In the genomic region with DNA sequence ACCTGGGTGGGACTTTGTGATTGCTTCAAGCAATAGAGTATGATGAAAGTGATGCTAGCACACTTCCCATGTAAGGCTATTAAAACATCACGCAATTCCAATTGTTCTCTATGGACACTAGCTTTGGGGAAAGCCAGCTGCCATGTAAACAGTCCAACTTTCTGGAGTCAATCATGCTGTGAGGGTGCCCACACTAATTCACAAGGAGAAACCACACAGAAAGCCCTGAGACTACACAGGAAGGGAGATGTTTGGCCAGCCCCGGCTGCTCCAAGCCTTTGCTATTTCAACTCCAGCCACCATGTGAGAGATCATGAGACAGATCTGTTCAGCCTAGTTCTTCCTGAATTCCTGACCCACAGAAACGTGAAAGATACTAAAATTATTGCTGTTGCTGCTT, we compare ENCODE assay signal across 26 cellular contexts.
"Had no signal": no experiment of that assay in that cellular context is flagged by ENCODE, and none has a peak within 500 bp of the region (broad histone marks: within the 10 kb centered on the region; RNA-seq: fewer than 3 reads in every experiment).

No MANE protein-coding gene starts in this region.

- FAIRE-seq: islet of Langerhans, TTC549 had no signal

- H3K27me3 ChIP-seq: gastrocnemius medialis, right atrium auricular region, tibial nerve had no signal

- H3K27ac Mint-ChIP-seq: activated naive CD4-positive, alpha-beta T cell treated with anti-CD3 and anti-CD28 coated beads, Interleukin-2, amount 10 ng/mL, durations not matched to agents 7 days and 5 days; activated T-cell treated with anti-CD3 and anti-CD28 coated beads, Interleukin-2, amount 50 U/mL, for 24 hours; dendritic cell treated with granulocyte-macrophage colony-stimulating factor and Interleukin-4, amounts not matched to agents 40 ng/mL and 50 ng/mL, for 4 days; endodermal cell; nephron; T-helper 1 cell treated with Interleukin-12 subunit alpha and Interleukin-12 subunit beta and Interleukin-4 antibody, amounts not matched to agents 30 μg/mL and 1 μg/mL, for 36 hours had no signal

- H3K4me3 Mint-ChIP-seq: activated naive CD4-positive, alpha-beta T cell treated with anti-CD3 and anti-CD28 coated beads, Interleukin-2, amount 10 ng/mL, durations not matched to agents 7 days and 5 days; activated T-cell treated with anti-CD3 and anti-CD28 coated beads, Interleukin-2, amount 50 U/mL, for 24 hours; dendritic cell treated with granulocyte-macrophage colony-stimulating factor and Interleukin-4, amounts not matched to agents 40 ng/mL and 50 ng/mL, for 4 days; endodermal cell; nephron; T-helper 1 cell treated with Interleukin-12 subunit alpha and Interleukin-12 subunit beta and Interleukin-4 antibody, amounts not matched to agents 30 μg/mL and 1 μg/mL, for 36 hours had no signal

- H3K36me3 Mint-ChIP-seq: activated naive CD4-positive, alpha-beta T cell treated with anti-CD3 and anti-CD28 coated beads, Interleukin-2, amount 10 ng/mL, durations not matched to agents 7 days and 5 days had no signal

- H3K36me3 ChIP-seq: gastrocnemius medialis, left ventricle myocardium inferior, right atrium auricular region, tibial nerve had no signal

- H3K27me3 Mint-ChIP-seq: activated T-cell treated with anti-CD3 and anti-CD28 coated beads, Interleukin-2, amount 50 U/mL, for 24 hours had no signal

- DNase-seq: activated CD4-positive, alpha-beta T cell treated with anti-CD3 and anti-CD28 coated beads for 4 hours; activated CD4-positive, alpha-beta T cell treated with anti-CD3 and anti-CD28 coated beads, Interleukin-2, amount 50 U/mL, for 48 hours; activated CD8-positive, alpha-beta memory T cell treated with anti-CD3 and anti-CD28 coated beads, Interleukin-2, amount 50 U/mL, for 4 hours; activated gamma-delta T cell; activated naive CD4-positive, alpha-beta T cell treated with anti-CD3 and anti-CD28 coated beads, Interleukin-2, amount 10 ng/mL, durations not matched to agents 7 days and 5 days; activated T-cell treated with anti-CD3 and anti-CD28 coated beads, Interleukin-2, amount 50 U/mL, for 24 hours; amniotic stem cell; central memory CD4-positive, alpha-beta T cell; endodermal cell; gastrocnemius medialis; glutamatergic neuron; left ventricle myocardium inferior; mesendoderm; nucleus accumbens; stimulated activated naive CD4-positive, alpha-beta T cell; SW 1271; T-helper 9 cell had no signal

- H3K9me3 Mint-ChIP-seq: activated naive CD4-positive, alpha-beta T cell treated with anti-CD3 and anti-CD28 coated beads, Interleukin-2, amount 10 ng/mL, durations not matched to agents 7 days and 5 days; activated T-cell treated with anti-CD3 and anti-CD28 coated beads, Interleukin-2, amount 50 U/mL, for 24 hours; dendritic cell treated with granulocyte-macrophage colony-stimulating factor and Interleukin-4, amounts not matched to agents 40 ng/mL and 50 ng/mL, for 4 days; T-helper 1 cell treated with Interleukin-12 subunit alpha and Interleukin-12 subunit beta and Interleukin-4 antibody, amounts not matched to agents 30 μg/mL and 1 μg/mL, for 36 hours had no signal

- H3K27ac ChIP-seq: gastrocnemius medialis, left ventricle myocardium inferior, right atrium auricular region, tibial nerve, VCaP had no signal

- H3K4me1 Mint-ChIP-seq: activated naive CD4-positive, alpha-beta T cell treated with anti-CD3 and anti-CD28 coated beads, Interleukin-2, amount 10 ng/mL, durations not matched to agents 7 days and 5 days had no signal

- H3K4me3 ChIP-seq: gastrocnemius medialis, left ventricle myocardium inferior, lung, right atrium auricular region, tibial nerve had no signal

- H3K4me1 ChIP-seq: gastrocnemius medialis, left ventricle myocardium inferior, right atrium auricular region, tibial nerve had no signal
